In the genomic region with DNA sequence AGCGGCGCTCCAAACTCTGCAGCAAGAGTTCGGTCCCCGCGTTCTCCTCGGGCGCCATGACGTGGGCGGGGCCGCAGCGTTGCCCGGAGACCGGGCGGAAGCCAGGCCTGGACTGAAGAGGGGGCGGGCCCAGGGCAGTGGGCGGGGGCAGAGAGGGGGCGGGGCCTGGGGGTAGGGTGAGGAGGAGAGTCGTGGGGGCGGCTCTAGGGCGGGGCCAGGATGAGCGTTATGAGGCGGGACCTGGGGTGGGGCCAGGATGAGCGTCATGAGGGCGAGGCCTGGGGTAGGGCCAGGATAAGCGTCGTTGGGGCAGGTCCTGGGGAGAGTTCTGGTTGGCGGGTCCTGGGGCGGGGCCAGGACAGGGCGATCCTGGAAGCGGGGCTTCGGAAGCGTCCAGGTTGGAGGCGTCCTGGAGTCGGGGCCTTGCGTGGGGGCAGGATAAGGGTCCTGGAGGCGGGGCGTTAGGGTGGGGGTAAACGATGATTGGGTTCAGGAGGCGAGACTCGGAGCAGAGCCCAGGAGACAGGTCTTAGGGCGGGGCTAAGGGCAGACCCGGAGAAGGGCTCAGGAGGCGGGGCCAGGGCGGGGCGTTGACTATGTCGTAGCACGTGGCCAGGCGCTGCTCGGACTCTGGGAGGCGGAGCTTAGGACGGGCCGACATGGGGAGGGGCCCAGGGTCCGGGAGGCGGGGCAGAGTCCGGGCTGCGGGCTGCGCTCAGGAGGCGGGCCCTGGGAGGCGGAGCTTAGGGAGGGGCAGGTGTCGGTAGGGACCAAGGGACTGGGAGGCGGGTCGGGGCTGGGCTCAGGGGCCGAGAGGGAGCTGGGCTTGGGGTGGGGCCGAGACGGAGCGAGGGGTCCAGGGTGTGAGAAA, we compare ENCODE assay signal across 8 cellular contexts.
A peak's percentile ranks its signal among the peaks of the same experiment; 100 is the strongest.
DNase-seq lines count a peak whose midpoint lies in the region; ATAC-seq, FAIRE-seq and TF ChIP-seq lines count a peak whose summit lies in the region.
"Not testable (repeated sequence)": the region's sequence is repeated elsewhere in the genome, so short reads cannot be mapped to it uniquely, and the experiment has no call there.

No MANE protein-coding gene starts in this region.

- H3K4me1 ChIP-seq in ectodermal cell (ENCODE audit: control insufficient read depth, insufficient read depth, low read length); lower lobe of right lung: not testable (repeated sequence)

- intact Hi-C loops in lower lobe of right lung (cut with DNase I) = not testable (repeated sequence)

- DNase-seq in HTR-8/SVneo (ENCODE audit: insufficient read length, low spot score) = peak; percentile 92
- peak; percentile 97 for DNase-seq in NK-92 treated with Interleukin-12 subunit alpha and Interleukin-12 subunit beta, amount 100 ng/mL, for 24 hours (lab: John Stamatoyannopoulos, UW)
- DNase-seq in activated CD8-positive, alpha-beta memory T cell treated with anti-CD3 and anti-CD28 coated beads for 24 hours = peak; percentile 98
- DNase-seq in lower lobe of right lung = peak; percentile 100
- peak; percentile 98 to 99 for DNase-seq in stimulated activated CD4-positive, alpha-beta T cell treated with anti-CD3 and anti-CD28 coated beads, Interleukin-4, amount 100 ng/mL, for 4 hours

- H3K27me3 ChIP-seq in ectodermal cell (ENCODE audit: control insufficient read depth, insufficient read depth, low read length, poor library complexity, severe bottlenecking); lower lobe of right lung (ENCODE audit: low read depth): not testable (repeated sequence)

- TF ChIP-seq CTCF in C4-2B (conservative IDR thresholded peaks at IDR 0.05); lower lobe of right lung (IDR thresholded peaks at IDR 0.05): not testable (repeated sequence)

- H3K27ac ChIP-seq in C4-2B = peak overlapping the region; percentile 60
- H3K27ac ChIP-seq in ectodermal cell (ENCODE audit: insufficient read depth, low read depth, low read length, poor library complexity, severe bottlenecking) = peak overlapping the region; percentile 64
- peak overlapping the region; percentile 67 for H3K27ac ChIP-seq in lower lobe of right lung

- ATAC-seq in GM19463 (IDR thresholded peaks at IDR 0.05; ENCODE audit: unreplicated experiment) = peak; percentile 82
- ATAC-seq in lower lobe of right lung = peak; percentile 100

- H3K4me3 ChIP-seq in ectodermal cell (ENCODE audit: insufficient read depth, low read depth, low read length) = peak overlapping the region; percentile 82
- peak overlapping the region; percentile 60 for H3K4me3 ChIP-seq in lower lobe of right lung

- H3K9me3 ChIP-seq in ectodermal cell (ENCODE audit: control insufficient read depth, low read length); lower lobe of right lung: not testable (repeated sequence)

- FAIRE-seq in HTR-8/SVneo (lab: Jason Lieb, UNC) = peak; percentile 89

- 0 to 1% methylated on average over 66 of the region's 66 CpGs for WGBS in ectodermal cell, 2 experiments

- not testable (repeated sequence) for H3K36me3 ChIP-seq in ectodermal cell (ENCODE audit: control insufficient read depth, insufficient read depth, low read length); lower lobe of right lung

Comparison
In these comparisons a context has a peak if more than half of its experiments do, and no peak if none do; other contexts are left out.
1. Peak in every context shown above with its lines: DNase-seq, ATAC-seq, H3K4me3 ChIP-seq and H3K27ac ChIP-seq.